23 cellular contexts compared by ENCODE assay signal in genomic region chr17:39110435-39111136, GRCh38. TPM values are rescaled to one million over a fixed set of nuclear protein-coding genes. Genes with fewer than 3 reads are reported as not detected.
A peak's percentile ranks its signal among the peaks of the same experiment; 100 is the strongest.
DNase-seq lines count a peak whose midpoint lies in the region; ATAC-seq, FAIRE-seq and TF ChIP-seq lines count a peak whose summit lies in the region.
"Had no signal": no experiment of that assay in that cellular context is flagged by ENCODE, and none has a peak within 500 bp of the region (broad histone marks: within the 10 kb centered on the region; RNA-seq: fewer than 3 reads in every experiment).

No MANE protein-coding gene starts in this region.

- DNase-seq in H7 (peak; percentile 77), NCI-H2227 (lab: John Stamatoyannopoulos, UW; ENCODE audit: unreplicated experiment) (peak; percentile 56), endothelial cell of umbilical vein (ENCODE audit: low read depth, low spot score) (no peak), pancreas (peak; percentile 74 to 90 (median 78)), RKO (ENCODE audit: low spot score) (no peak)
- DNase-seq in activated CD4-positive, CD25-positive, alpha-beta regulatory T cell (lab: John Stamatoyannopoulos, UW): no peak
- DNase-seq: activated CD8-positive, alpha-beta T cell treated with anti-CD3 and anti-CD28 coated beads, Interleukin-2, amount 10 ng/mL, durations not matched to agents 7 days and 5 days; activated T-cell treated with anti-CD3 and anti-CD28 coated beads, Interleukin-2, amount 50 U/mL, for 48 hours; DND-41; foreskin keratinocyte; HFFc6; NCI-H226; T-helper 17 cell; transverse colon had no signal

- H3K27ac ChIP-seq in endothelial cell of umbilical vein (ENCODE audit: insufficient read depth, low read depth, low read length) (no peak overlapping the region), pancreas (no peak overlapping the region)
- H3K27ac ChIP-seq: C4-2B, foreskin keratinocyte, transverse colon had no signal

- H3K79me2 ChIP-seq in endothelial cell of umbilical vein (ENCODE audit: control insufficient read depth, insufficient read depth, low read length): no peaks in the 10 kb centered on the region

- intact Hi-C loops in endothelial cell of umbilical vein (cut with micrococcal nuclease) (no loop called here), pancreas (cut with DNase I) (no loop called here)

- H3K9ac ChIP-seq in endothelial cell of umbilical vein (replicated peaks; ENCODE audit: extremely low read depth, insufficient read depth, low read length): no peak overlapping the region

- H3K36me3 ChIP-seq in H7 (replicated peaks; ENCODE audit: control insufficient read depth, insufficient read depth, low read length) (no peaks in the 10 kb centered on the region), endothelial cell of umbilical vein (ENCODE audit: control insufficient read depth in 2 of 2, extremely low read depth in 1 of 2, insufficient read depth in 2 of 2, low read length in 2 of 2) (no peaks in the 10 kb centered on the region), pancreas (no peaks in the 10 kb centered on the region)
- H3K36me3 ChIP-seq: transverse colon had no signal

- dilution Hi-C loops in endothelial cell of umbilical vein (cut with MboI; ENCODE audit: extremely low pct_ligation_motif_present, low sequenced_read_pairs): no loop called here

- H3K27me3 ChIP-seq in H7 (ENCODE audit: control insufficient read depth, insufficient read depth, low read length) (no peaks in the 10 kb centered on the region), endothelial cell of umbilical vein (ENCODE audit: control insufficient read depth in 2 of 2, insufficient read depth in 2 of 2, low read length in 2 of 2) (peaks cover 4 to 15% of the 10 kb centered on the region in 2 experiments), pancreas (no peaks in the 10 kb centered on the region)
- H3K27me3 ChIP-seq: transverse colon had no signal

- no peak overlapping the region for H3K4me2 ChIP-seq in endothelial cell of umbilical vein (ENCODE audit: insufficient read depth, low read length)

- no peak for FAIRE-seq in endothelial cell of umbilical vein (lab: Jason Lieb, UNC)
- no peak for FAIRE-seq in pancreas (lab: Jason Lieb, UNC)
- FAIRE-seq: colon had no signal

- H4K20me1 ChIP-seq in endothelial cell of umbilical vein (replicated peaks; ENCODE audit: control insufficient read depth, extremely low read depth, insufficient read depth, low read length): no peaks in the 10 kb centered on the region

- BruUV-seq in endothelial cell of umbilical vein (replicated peaks; lab: Mats Ljungman, UMichigan): no TSS peak

- no peak overlapping the region for H2AFZ ChIP-seq in endothelial cell of umbilical vein (ENCODE audit: low read depth, low read length)

- no peaks in the 10 kb centered on the region for H3K9me3 ChIP-seq in endothelial cell of umbilical vein (replicated peaks; ENCODE audit: control insufficient read depth, insufficient read depth, low read length)
- no peaks in the 10 kb centered on the region for H3K9me3 ChIP-seq in pancreas
- H3K9me3 ChIP-seq: transverse colon had no signal

- no peaks in the 10 kb centered on the region for H3K9me1 ChIP-seq in endothelial cell of umbilical vein (replicated peaks; ENCODE audit: control insufficient read depth, extremely low read depth, insufficient read depth, low read length)

- CTCF ChIA-PET in endothelial cell of umbilical vein (lab: Charles Lee): no interaction called here

- H3K4me3 ChIP-seq in H7 (ENCODE audit: insufficient read depth, low read depth, low read length) (no peak overlapping the region), endothelial cell of umbilical vein (replicated peaks in 1 of 3; ENCODE audit: insufficient read depth in 1 of 3, low read depth in 1 of 3, low read length in 3 of 3) (no peak overlapping the region), pancreas (peak overlapping the region in 2 of 4 donors; percentile 3 to 17)
- H3K4me3 ChIP-seq: lung, transverse colon had no signal

- 3 to 16% methylated on average over 18 to 19 of the region's 19 CpGs for WGBS in pancreas, 2 donors

- ATAC-seq in pancreas (peak; percentile 93 to 99 (median 96)), GM21529 (IDR thresholded peaks at IDR 0.05; ENCODE audit: unreplicated experiment) (no peak), esophagus mucosa (no peak)
- ATAC-seq: activated CD8-positive, alpha-beta T cell treated with anti-CD3 and anti-CD28 coated beads, Interleukin-2, amount 10 ng/mL, durations not matched to agents 7 days and 5 days; activated naive CD4-positive, alpha-beta T cell treated with anti-CD3 and anti-CD28 coated beads, Interleukin-2, amount 50 U/mL, for 72 hours; foreskin keratinocyte; stimulated activated memory B cell treated with anti-CD40 and anti-IgM and Interleukin-4, amounts not matched to agents 10 μg/mL and 1 μg/mL and 100 μg/mL, for 72 hours; T-helper 17 cell had no signal

- no peak for TF ChIP-seq POLR2A in endothelial cell of umbilical vein (IDR thresholded peaks at IDR 0.05; ENCODE audit: low read depth, low read length)

- POLR2A ChIA-PET in endothelial cell of umbilical vein (lab: Charles Lee): no interaction called here

- TF ChIP-seq CTCF in endothelial cell of umbilical vein (IDR thresholded peaks at IDR 0.05; ENCODE audit: extremely low read depth in 1 of 2, insufficient read depth in 1 of 2, low read depth in 1 of 2, low read length in 2 of 2) (no peak), pancreas (IDR thresholded peaks at IDR 0.05) (no peak)

- no peaks in the 10 kb centered on the region for H3K4me1 ChIP-seq in endothelial cell of umbilical vein (ENCODE audit: control insufficient read depth, extremely low read depth, insufficient read depth, low read length)
- peaks cover 0 to 8% (median 6%) of the 10 kb centered on the region in 3 donors for H3K4me1 ChIP-seq in pancreas
- H3K4me1 ChIP-seq: foreskin keratinocyte had no signal

TF ChIP-seq in endothelial cell of umbilical vein, 7 proteins besides CTCF, POLR2A, EP300 and RAD21:
- TF ChIP-seq EZH2 (IDR thresholded peaks at IDR 0.05; ENCODE audit: borderline replicate concordance, low read depth, low read length, severe bottlenecking) (peak; percentile 35), MYC (IDR thresholded peaks at IDR 0.05; ENCODE audit: low read depth, low read length) (no peak), FOS (IDR thresholded peaks at IDR 0.05; ENCODE audit: borderline replicate concordance, insufficient read depth, low read length) (no peak)

RNA-seq across cellular contexts. Expression of gene PLXDC1, which starts 40.9 kb away (rescaled TPM):
- total RNA-seq in H7 (2014; rRNA removed; shearing (Covaris generic)): 0.18 and 0.38 TPM in 2 replicates
- not detected in 2 replicates for total RNA-seq in endothelial cell of umbilical vein
- polyA plus RNA-seq in endothelial cell of umbilical vein: 0.03 TPM in 1 of 2 replicates, not detected in the other
- polyA plus RNA-seq in endothelial cell of umbilical vein (2011; cell fraction: cytosol; rRNA removed): not detected in 2 replicates
- polyA plus RNA-seq in endothelial cell of umbilical vein (2011; cell fraction: nucleus; rRNA removed): 0.13 and 0.25 TPM in 2 replicates
- not detected in 2 replicates for polyA plus RNA-seq in endothelial cell of umbilical vein (2012)
- 1.7 TPM in 1 of 2 replicates, not detected in the other for polyA minus RNA-seq in endothelial cell of umbilical vein
- polyA minus RNA-seq in endothelial cell of umbilical vein (2011; cell fraction: cytosol; rRNA and poly(A)+ RNA removed): not detected
- not detected in 2 replicates for polyA minus RNA-seq in endothelial cell of umbilical vein (2011; cell fraction: nucleus; rRNA and poly(A)+ RNA removed)
- 1 to 10 TPM in 5 of 6 donors, under 1 TPM in 1; 0.88 to 5.6 (median 1.8) TPM for total RNA-seq in pancreas
- 1 to 10 TPM; 1.8 to 4.0 TPM for polyA plus RNA-seq in pancreas
- 3.1 TPM for total RNA-seq in esophagus mucosa
- polyA plus RNA-seq: IgD-negative memory B cell had no signal

RNA-seq across cellular contexts. Expression of gene ARL5C, which starts 55.4 kb away (rescaled TPM):
- not detected in 2 replicates for total RNA-seq in H7 (2014; rRNA removed; shearing (Covaris generic))
- total RNA-seq in endothelial cell of umbilical vein: not detected in 2 replicates
- polyA plus RNA-seq in endothelial cell of umbilical vein: not detected in 2 replicates
- polyA plus RNA-seq in endothelial cell of umbilical vein (2011; cell fraction: cytosol; rRNA removed): not detected in 2 replicates
- polyA plus RNA-seq in endothelial cell of umbilical vein (2011; cell fraction: nucleus; rRNA removed): not detected in 2 replicates
- not detected in 2 replicates for polyA plus RNA-seq in endothelial cell of umbilical vein (2012)
- not detected in 2 replicates for polyA minus RNA-seq in endothelial cell of umbilical vein
- not detected for polyA minus RNA-seq in endothelial cell of umbilical vein (2011; cell fraction: cytosol; rRNA and poly(A)+ RNA removed)
- 0.34 TPM in 1 of 2 replicates, not detected in the other for polyA minus RNA-seq in endothelial cell of umbilical vein (2011; cell fraction: nucleus; rRNA and poly(A)+ RNA removed)
- under 1 TPM in 4 of 6 donors, not detected in 2; 0.31 to 0.87 (median 0.72) TPM for total RNA-seq in pancreas
- 1 to 10 TPM in 1 of 2 donors, not detected in 1; 1.0 TPM for polyA plus RNA-seq in pancreas
- not detected for total RNA-seq in esophagus mucosa
- total RNA-seq: activated CD8-positive, alpha-beta T cell treated with anti-CD3 and anti-CD28 coated beads, Interleukin-2, amount 10 ng/mL, durations not matched to agents 7 days and 5 days; foreskin keratinocyte; HFFc6; lung; posterior vena cava; T-helper 17 cell; transverse colon had no signal
- polyA plus RNA-seq: foreskin keratinocyte, IgD-negative memory B cell, lung had no signal

Comparison
In these comparisons a context has a peak if more than half of its experiments do, and no peak if none do; other contexts are left out.
1. DNase-seq: peak in H7 (single experiment), NCI-H2227 (single experiment) and pancreas (6 of 6); none in endothelial cell of umbilical vein (single experiment), activated CD4-positive, CD25-positive, alpha-beta regulatory T cell (0 of 4) and RKO (single experiment).
2. ATAC-seq: peak in pancreas (4 of 4); none in GM21529 (single experiment) and esophagus mucosa (single experiment).